Comparison of ENCODE assay signal across 1 cellular context in the genomic region with DNA sequence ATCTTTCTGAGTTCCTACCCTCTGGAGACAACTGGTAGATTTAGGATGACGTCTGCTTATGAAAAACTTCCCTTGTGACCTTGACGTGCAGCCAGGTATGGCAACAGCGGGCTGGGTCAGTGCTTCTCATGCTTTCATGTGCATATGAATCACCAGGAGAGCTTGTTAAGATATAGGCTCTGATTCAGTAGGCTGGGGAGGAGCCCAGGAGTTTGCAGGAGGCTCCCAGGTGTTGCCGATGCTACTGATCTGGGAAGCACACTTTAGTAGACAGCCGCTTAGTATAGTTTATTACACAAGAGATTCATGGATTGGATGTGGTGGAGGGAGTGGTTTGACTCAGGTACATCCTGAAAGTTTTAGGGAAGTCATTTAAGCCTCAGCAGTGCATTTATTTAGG.
TF ChIP-seq lines count a peak whose summit lies in the region.

No MANE protein-coding gene starts in this region.

TF ChIP-seq in HepG2, 621 proteins besides CTCF, POLR2A, EP300 and RAD21:
- TF ChIP-seq U2AF2 (IDR thresholded peaks at IDR 0.05; ENCODE audit: low read depth, low read length) (no peak), PHB2 (IDR thresholded peaks at IDR 0.05; ENCODE audit: partially characterized antibody) (no peak), ZNF414 (CRISPR knock-in tag; IDR thresholded peaks at IDR 0.05) (no peak), TFAP4 (IDR thresholded peaks at IDR 0.05; ENCODE audit: borderline replicate concordance, low read depth) (no peak), ZNF33A (CRISPR knock-in tag; IDR thresholded peaks at IDR 0.05; ENCODE audit: borderline replicate concordance) (no peak), ZNF121 (CRISPR knock-in tag; IDR thresholded peaks at IDR 0.05) (no peak), ZNF709 (CRISPR knock-in tag; IDR thresholded peaks at IDR 0.05) (no peak), ZNF747 (CRISPR knock-in tag; IDR thresholded peaks at IDR 0.05; ENCODE audit: borderline replicate concordance) (no peak), NFE2L2 (IDR thresholded peaks at IDR 0.05; ENCODE audit: low read length) (no peak), MYC (CRISPR knock-in tag; IDR thresholded peaks at IDR 0.05; ENCODE audit: borderline replicate concordance) (no peak), PBX3 (CRISPR knock-in tag; IDR thresholded peaks at IDR 0.05; ENCODE audit: borderline replicate concordance) (no peak), ZNF816 (CRISPR knock-in tag; IDR thresholded peaks at IDR 0.05; ENCODE audit: borderline replicate concordance) (no peak), CENPX (CRISPR knock-in tag; IDR thresholded peaks at IDR 0.05) (no peak), ZMYM4 (CRISPR knock-in tag; IDR thresholded peaks at IDR 0.05) (no peak)
- TF ChIP-seq, protein P1, sequence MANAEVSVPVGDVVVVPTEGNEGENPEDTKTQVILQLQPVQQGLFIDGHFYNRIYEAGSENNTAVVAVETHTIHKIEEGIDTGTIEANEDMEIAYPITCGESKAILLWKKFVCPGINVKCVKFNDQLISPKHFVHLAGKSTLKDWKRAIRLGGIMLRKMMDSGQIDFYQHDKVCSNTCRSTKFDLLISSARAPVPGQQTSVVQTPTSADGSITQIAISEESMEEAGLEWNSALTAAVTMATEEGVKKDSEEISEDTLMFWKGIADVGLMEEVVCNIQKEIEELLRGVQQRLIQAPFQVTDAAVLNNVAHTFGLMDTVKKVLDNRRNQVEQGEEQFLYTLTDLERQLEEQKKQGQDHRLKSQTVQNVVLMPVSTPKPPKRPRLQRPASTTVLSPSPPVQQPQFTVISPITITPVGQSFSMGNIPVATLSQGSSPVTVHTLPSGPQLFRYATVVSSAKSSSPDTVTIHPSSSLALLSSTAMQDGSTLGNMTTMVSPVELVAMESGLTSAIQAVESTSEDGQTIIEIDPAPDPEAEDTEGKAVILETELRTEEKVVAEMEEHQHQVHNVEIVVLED (CRISPR knock-in tag; IDR thresholded peaks at IDR 0.05; ENCODE audit: borderline replicate concordance), result no peak
- TF ChIP-seq, protein P2, sequence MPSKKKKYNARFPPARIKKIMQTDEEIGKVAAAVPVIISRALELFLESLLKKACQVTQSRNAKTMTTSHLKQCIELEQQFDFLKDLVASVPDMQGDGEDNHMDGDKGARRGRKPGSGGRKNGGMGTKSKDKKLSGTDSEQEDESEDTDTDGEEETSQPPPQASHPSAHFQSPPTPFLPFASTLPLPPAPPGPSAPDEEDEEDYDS (CRISPR knock-in tag; IDR thresholded peaks at IDR 0.05), result no peak
- TF ChIP-seq, protein P3, sequence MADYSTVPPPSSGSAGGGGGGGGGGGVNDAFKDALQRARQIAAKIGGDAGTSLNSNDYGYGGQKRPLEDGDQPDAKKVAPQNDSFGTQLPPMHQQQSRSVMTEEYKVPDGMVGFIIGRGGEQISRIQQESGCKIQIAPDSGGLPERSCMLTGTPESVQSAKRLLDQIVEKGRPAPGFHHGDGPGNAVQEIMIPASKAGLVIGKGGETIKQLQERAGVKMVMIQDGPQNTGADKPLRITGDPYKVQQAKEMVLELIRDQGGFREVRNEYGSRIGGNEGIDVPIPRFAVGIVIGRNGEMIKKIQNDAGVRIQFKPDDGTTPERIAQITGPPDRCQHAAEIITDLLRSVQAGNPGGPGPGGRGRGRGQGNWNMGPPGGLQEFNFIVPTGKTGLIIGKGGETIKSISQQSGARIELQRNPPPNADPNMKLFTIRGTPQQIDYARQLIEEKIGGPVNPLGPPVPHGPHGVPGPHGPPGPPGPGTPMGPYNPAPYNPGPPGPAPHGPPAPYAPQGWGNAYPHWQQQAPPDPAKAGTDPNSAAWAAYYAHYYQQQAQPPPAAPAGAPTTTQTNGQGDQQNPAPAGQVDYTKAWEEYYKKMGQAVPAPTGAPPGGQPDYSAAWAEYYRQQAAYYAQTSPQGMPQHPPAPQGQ (CRISPR knock-in tag; IDR thresholded peaks at IDR 0.05; ENCODE audit: borderline replicate concordance), result no peak
TF ChIP-seq in HepG2: peak in this region for 0.
